ENCODE assay signal across 22 cellular contexts in genomic region chr12:100382327-100382726, GRCh38. TPM values are rescaled to one million over a fixed set of nuclear protein-coding genes. Genes with fewer than 3 reads are reported as not detected.
"Had no signal": no experiment of that assay in that cellular context is flagged by ENCODE, and none has a peak within 500 bp of the region (broad histone marks: within the 10 kb centered on the region; RNA-seq: fewer than 3 reads in every experiment).

No MANE protein-coding gene starts in this region.

- H3K27ac ChIP-seq: brain microvascular endothelial cell, coronary artery, sigmoid colon, spleen, upper lobe of right lung had no signal

- H3K4me1 Mint-ChIP-seq: activated CD4-positive, alpha-beta T cell treated with anti-CD3 and anti-CD28 coated beads, Interleukin-2, amount 10 ng/mL, durations not matched to agents 7 days and 5 days had no signal

- H3K27me3 Mint-ChIP-seq: activated CD4-positive, alpha-beta T cell treated with anti-CD3 and anti-CD28 coated beads, Interleukin-2, amount 10 ng/mL, durations not matched to agents 7 days and 5 days; activated T-cell treated with anti-CD3 and anti-CD28 coated beads, Interleukin-2, amount 50 U/mL, for 24 hours had no signal

- H3K4me3 Mint-ChIP-seq: activated CD4-positive, alpha-beta T cell treated with anti-CD3 and anti-CD28 coated beads, Interleukin-2, amount 10 ng/mL, durations not matched to agents 7 days and 5 days; activated CD8-positive, alpha-beta T cell treated with anti-CD3 and anti-CD28 coated beads, Interleukin-2, amount 10 ng/mL, durations not matched to agents 7 days and 5 days; activated naive CD4-positive, alpha-beta T cell treated with anti-CD3 and anti-CD28 coated beads for 36 hours; activated T-cell treated with anti-CD3 and anti-CD28 coated beads, Interleukin-2, amount 50 U/mL, for 24 hours; mesothelial cell of epicardium; nephron progenitor cell had no signal

- DNase-seq: activated CD4-positive, alpha-beta T cell treated with anti-CD3 and anti-CD28 coated beads, Interleukin-2, amount 10 ng/mL, durations not matched to agents 7 days and 5 days; activated CD8-positive, alpha-beta T cell treated with anti-CD3 and anti-CD28 coated beads, Interleukin-2, amount 10 ng/mL, durations not matched to agents 7 days and 5 days; activated naive CD4-positive, alpha-beta T cell treated with anti-CD3 and anti-CD28 coated beads for 36 hours; activated T-cell treated with anti-CD3 and anti-CD28 coated beads, Interleukin-2, amount 50 U/mL, for 24 hours; anterior cingulate cortex; brain microvascular endothelial cell; central memory CD4-positive, alpha-beta T cell; nephron progenitor cell; nucleus accumbens; sigmoid colon; spleen; stimulated activated naive CD4-positive, alpha-beta T cell; T-helper 9 cell; upper lobe of right lung had no signal

- H3K36me3 ChIP-seq: brain microvascular endothelial cell, sigmoid colon, spleen, upper lobe of right lung had no signal

- H3K9me3 ChIP-seq: sigmoid colon, spleen, upper lobe of right lung had no signal

- H3K4me1 ChIP-seq: sigmoid colon, spleen, upper lobe of right lung had no signal

- H3K27me3 ChIP-seq: brain microvascular endothelial cell, sigmoid colon, spleen, upper lobe of right lung had no signal

- ATAC-seq: activated CD4-positive, CD25-positive, alpha-beta regulatory T cell treated with anti-CD3 and anti-CD28 coated beads, Interleukin-2, amount 50 U/mL, for 24 hours; activated CD8-positive, alpha-beta T cell treated with anti-CD3 and anti-CD28 coated beads, Interleukin-2, amount 10 ng/mL, durations not matched to agents 7 days and 5 days; left lobe of liver; upper lobe of right lung had no signal

- H3K9me3 Mint-ChIP-seq: activated CD4-positive, alpha-beta T cell treated with anti-CD3 and anti-CD28 coated beads, Interleukin-2, amount 10 ng/mL, durations not matched to agents 7 days and 5 days; activated naive CD4-positive, alpha-beta T cell treated with anti-CD3 and anti-CD28 coated beads for 36 hours; activated T-cell treated with anti-CD3 and anti-CD28 coated beads, Interleukin-2, amount 50 U/mL, for 24 hours; mesothelial cell of epicardium; nephron progenitor cell had no signal

- H3K36me3 Mint-ChIP-seq: mesothelial cell of epicardium had no signal

- H3K4me3 ChIP-seq: coronary artery, sigmoid colon, spleen, upper lobe of right lung had no signal

- H3K27ac Mint-ChIP-seq: activated CD4-positive, alpha-beta T cell treated with anti-CD3 and anti-CD28 coated beads, Interleukin-2, amount 10 ng/mL, durations not matched to agents 7 days and 5 days; activated CD8-positive, alpha-beta T cell treated with anti-CD3 and anti-CD28 coated beads, Interleukin-2, amount 10 ng/mL, durations not matched to agents 7 days and 5 days; activated naive CD4-positive, alpha-beta T cell treated with anti-CD3 and anti-CD28 coated beads for 36 hours; activated T-cell treated with anti-CD3 and anti-CD28 coated beads, Interleukin-2, amount 50 U/mL, for 24 hours; mesothelial cell of epicardium; nephron progenitor cell had no signal

RNA-seq across cellular contexts. Expression of gene SLC17A8, which starts 25.5 kb away (rescaled TPM):
- total RNA-seq: activated CD4-positive, alpha-beta T cell treated with anti-CD3 and anti-CD28 coated beads, Interleukin-2, amount 10 ng/mL, durations not matched to agents 7 days and 5 days; activated CD8-positive, alpha-beta T cell treated with anti-CD3 and anti-CD28 coated beads, Interleukin-2, amount 10 ng/mL, durations not matched to agents 7 days and 5 days; activated naive CD4-positive, alpha-beta T cell treated with anti-CD3 and anti-CD28 coated beads for 36 hours; glomerular endothelial cell; lung microvascular endothelial cell; sigmoid colon had no signal
- polyA plus RNA-seq: esophagus, keratinocyte had no signal
